1 cellular context compared by ENCODE assay signal in genomic region chr19:40798223-40798996, GRCh38.
TF ChIP-seq lines count a peak whose summit lies in the region.

No MANE protein-coding gene starts in this region.

TF ChIP-seq in HEK293, 187 proteins besides CTCF, POLR2A, EP300 and RAD21 (continued from another document and continues in another):
- TF ChIP-seq PRDM2 (tag by site-specific recombination; IDR thresholded peaks at IDR 0.05; ENCODE audit: borderline replicate concordance) (no peak), ZNF24 (tag by site-specific recombination; IDR thresholded peaks at IDR 0.05) (peak; percentile 35; the same call in 1 of the 2 replicates), ZNF449 (tag by site-specific recombination; IDR thresholded peaks at IDR 0.05) (no peak; the same call in 1 of the 2 replicates), ZXDB (tag by site-specific recombination; IDR thresholded peaks at IDR 0.05) (peak; percentile 82; the same call in 1 of the 2 replicates), ZNF302 (tag by site-specific recombination; IDR thresholded peaks at IDR 0.05; ENCODE audit: low read depth) (no peak), ZBTB6 (tag by site-specific recombination; IDR thresholded peaks at IDR 0.05) (peak; percentile 63; the same call in 1 of the 2 replicates), ZNF777 (tag by site-specific recombination; IDR thresholded peaks at IDR 0.05; ENCODE audit: borderline replicate concordance) (peak; percentile 95), HOXD13 (CRISPR knock-in tag; IDR thresholded peaks at IDR 0.05; ENCODE audit: borderline replicate concordance) (no peak), ZNF23 (tag by site-specific recombination; IDR thresholded peaks at IDR 0.05; ENCODE audit: borderline replicate concordance) (no peak), PRDM4 (tag by site-specific recombination; IDR thresholded peaks at IDR 0.05) (no peak; the same call in none of the 2 replicates), ZNF10 (tag by site-specific recombination; IDR thresholded peaks at IDR 0.05) (peak; percentile 74), ZNF610 (tag by site-specific recombination; IDR thresholded peaks at IDR 0.05; ENCODE audit: borderline replicate concordance) (no peak), ZBTB8A (tag by site-specific recombination; IDR thresholded peaks at IDR 0.05) (peak; percentile 84), ZNF596 (tag by site-specific recombination; IDR thresholded peaks at IDR 0.05) (0 out of 2 replicates have a peak, but pooled peaks have one; percentile 6), ZNF514 (tag by site-specific recombination; IDR thresholded peaks at IDR 0.05) (no peak), ZNF518A (tag by site-specific recombination; conservative IDR thresholded peaks at IDR 0.05; ENCODE audit: low read depth) (no peak; the same call in 1 of the 2 replicates), SP3 (tag by site-specific recombination; IDR thresholded peaks at IDR 0.05) (peak; percentile 99), ZNF560 (tag by site-specific recombination; IDR thresholded peaks at IDR 0.05; ENCODE audit: borderline replicate concordance) (no peak), TRIM28 (IDR thresholded peaks at IDR 0.05; ENCODE audit: borderline replicate concordance, low read length) (no peak), ZNF133 (tag by site-specific recombination; IDR thresholded peaks at IDR 0.05) (no peak), ZNF521 (tag by site-specific recombination; IDR thresholded peaks at IDR 0.05) (no peak), YY1 (tag by site-specific recombination; IDR thresholded peaks at IDR 0.05) (peak; percentile 72; the same call in 1 of the 2 replicates), ZNF707 (tag by site-specific recombination; IDR thresholded peaks at IDR 0.05) (no peak), ELK4 (IDR thresholded peaks at IDR 0.05; ENCODE audit: borderline replicate concordance, low read depth, low read length) (no peak), GFI1B (tag by site-specific recombination; IDR thresholded peaks at IDR 0.05) (no peak), BCL6B (tag by site-specific recombination; IDR thresholded peaks at IDR 0.05) (no peak; the same call in 1 of the 2 replicates), ZBTB11 (tag by site-specific recombination; conservative IDR thresholded peaks at IDR 0.05; ENCODE audit: low read depth) (peak; percentile 55), EGR2 (tag by site-specific recombination; IDR thresholded peaks at IDR 0.05; ENCODE audit: low read depth) (peak; percentile 70; the same call in 1 of the 2 replicates), ZNF776 (tag by site-specific recombination; IDR thresholded peaks at IDR 0.05; ENCODE audit: borderline replicate concordance) (no peak), BCL11B (tag by site-specific recombination; IDR thresholded peaks at IDR 0.05; ENCODE audit: low read depth) (no peak)
